ENCODE assay signal across 1 cellular context in genomic region chr9:21996438-21996837, GRCh38.
TF ChIP-seq lines count a peak whose summit lies in the region.

No MANE protein-coding gene starts in this region.

TF ChIP-seq in GM12878, 131 proteins besides CTCF, POLR2A, EP300 and RAD21 (continued from another document):
- TF ChIP-seq, protein P1, sequence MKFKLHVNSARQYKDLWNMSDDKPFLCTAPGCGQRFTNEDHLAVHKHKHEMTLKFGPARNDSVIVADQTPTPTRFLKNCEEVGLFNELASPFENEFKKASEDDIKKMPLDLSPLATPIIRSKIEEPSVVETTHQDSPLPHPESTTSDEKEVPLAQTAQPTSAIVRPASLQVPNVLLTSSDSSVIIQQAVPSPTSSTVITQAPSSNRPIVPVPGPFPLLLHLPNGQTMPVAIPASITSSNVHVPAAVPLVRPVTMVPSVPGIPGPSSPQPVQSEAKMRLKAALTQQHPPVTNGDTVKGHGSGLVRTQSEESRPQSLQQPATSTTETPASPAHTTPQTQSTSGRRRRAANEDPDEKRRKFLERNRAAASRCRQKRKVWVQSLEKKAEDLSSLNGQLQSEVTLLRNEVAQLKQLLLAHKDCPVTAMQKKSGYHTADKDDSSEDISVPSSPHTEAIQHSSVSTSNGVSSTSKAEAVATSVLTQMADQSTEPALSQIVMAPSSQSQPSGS (IDR thresholded peaks at IDR 0.05; ENCODE audit: low read length), result no peak
- TF ChIP-seq DPF2 (IDR thresholded peaks at IDR 0.05) (no peak), TCF12 (IDR thresholded peaks at IDR 0.05; ENCODE audit: low read depth, low read length) (no peak), ASH2L (IDR thresholded peaks at IDR 0.05; ENCODE audit: borderline replicate concordance, low read depth) (no peak), HSF1 (IDR thresholded peaks at IDR 0.05; ENCODE audit: low read depth, low read length) (no peak), POLR2AphosphoS2 (IDR thresholded peaks at IDR 0.05; ENCODE audit: low read depth, low read length) (no peak), WRNIP1 (IDR thresholded peaks at IDR 0.05; ENCODE audit: borderline replicate concordance, low read depth, low read length) (no peak), ZBED1 (IDR thresholded peaks at IDR 0.05; ENCODE audit: borderline replicate concordance) (no peak), ETV6 (conservative IDR thresholded peaks at IDR 0.05 in 1 of 2, IDR thresholded peaks at IDR 0.05 in 1 of 2; ENCODE audit: borderline replicate concordance in 1 of 2, low read depth in 1 of 2) (no peak), SMC3 (IDR thresholded peaks at IDR 0.05; ENCODE audit: borderline replicate concordance, low read length) (no peak), ZNF274 (IDR thresholded peaks at IDR 0.05; ENCODE audit: insufficient read depth, insufficient read length) (no peak), NR2C1 (IDR thresholded peaks at IDR 0.05) (no peak), HDGF (IDR thresholded peaks at IDR 0.05) (no peak), CBFB (IDR thresholded peaks at IDR 0.05; ENCODE audit: low read depth) (no peak), KDM1A (IDR thresholded peaks at IDR 0.05; ENCODE audit: borderline replicate concordance) (no peak), SRF (IDR thresholded peaks at IDR 0.05; ENCODE audit: low read depth in 2 of 2, low read length in 2 of 2) (no peak)
- TF ChIP-seq, protein P2, sequence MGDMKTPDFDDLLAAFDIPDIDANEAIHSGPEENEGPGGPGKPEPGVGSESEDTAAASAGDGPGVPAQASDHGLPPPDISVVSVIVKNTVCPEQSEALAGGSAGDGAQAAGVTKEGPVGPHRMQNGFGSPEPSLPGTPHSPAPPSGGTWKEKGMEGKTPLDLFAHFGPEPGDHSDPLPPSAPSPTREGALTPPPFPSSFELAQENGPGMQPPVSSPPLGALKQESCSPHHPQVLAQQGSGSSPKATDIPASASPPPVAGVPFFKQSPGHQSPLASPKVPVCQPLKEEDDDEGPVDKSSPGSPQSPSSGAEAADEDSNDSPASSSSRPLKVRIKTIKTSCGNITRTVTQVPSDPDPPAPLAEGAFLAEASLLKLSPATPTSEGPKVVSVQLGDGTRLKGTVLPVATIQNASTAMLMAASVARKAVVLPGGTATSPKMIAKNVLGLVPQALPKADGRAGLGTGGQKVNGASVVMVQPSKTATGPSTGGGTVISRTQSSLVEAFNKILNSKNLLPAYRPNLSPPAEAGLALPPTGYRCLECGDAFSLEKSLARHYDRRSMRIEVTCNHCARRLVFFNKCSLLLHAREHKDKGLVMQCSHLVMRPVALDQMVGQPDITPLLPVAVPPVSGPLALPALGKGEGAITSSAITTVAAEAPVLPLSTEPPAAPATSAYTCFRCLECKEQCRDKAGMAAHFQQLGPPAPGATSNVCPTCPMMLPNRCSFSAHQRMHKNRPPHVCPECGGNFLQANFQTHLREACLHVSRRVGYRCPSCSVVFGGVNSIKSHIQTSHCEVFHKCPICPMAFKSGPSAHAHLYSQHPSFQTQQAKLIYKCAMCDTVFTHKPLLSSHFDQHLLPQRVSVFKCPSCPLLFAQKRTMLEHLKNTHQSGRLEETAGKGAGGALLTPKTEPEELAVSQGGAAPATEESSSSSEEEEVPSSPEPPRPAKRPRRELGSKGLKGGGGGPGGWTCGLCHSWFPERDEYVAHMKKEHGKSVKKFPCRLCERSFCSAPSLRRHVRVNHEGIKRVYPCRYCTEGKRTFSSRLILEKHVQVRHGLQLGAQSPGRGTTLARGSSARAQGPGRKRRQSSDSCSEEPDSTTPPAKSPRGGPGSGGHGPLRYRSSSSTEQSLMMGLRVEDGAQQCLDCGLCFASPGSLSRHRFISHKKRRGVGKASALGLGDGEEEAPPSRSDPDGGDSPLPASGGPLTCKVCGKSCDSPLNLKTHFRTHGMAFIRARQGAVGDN (IDR thresholded peaks at IDR 0.05), result no peak
